8 cellular contexts compared by ENCODE assay signal in the genomic region with DNA sequence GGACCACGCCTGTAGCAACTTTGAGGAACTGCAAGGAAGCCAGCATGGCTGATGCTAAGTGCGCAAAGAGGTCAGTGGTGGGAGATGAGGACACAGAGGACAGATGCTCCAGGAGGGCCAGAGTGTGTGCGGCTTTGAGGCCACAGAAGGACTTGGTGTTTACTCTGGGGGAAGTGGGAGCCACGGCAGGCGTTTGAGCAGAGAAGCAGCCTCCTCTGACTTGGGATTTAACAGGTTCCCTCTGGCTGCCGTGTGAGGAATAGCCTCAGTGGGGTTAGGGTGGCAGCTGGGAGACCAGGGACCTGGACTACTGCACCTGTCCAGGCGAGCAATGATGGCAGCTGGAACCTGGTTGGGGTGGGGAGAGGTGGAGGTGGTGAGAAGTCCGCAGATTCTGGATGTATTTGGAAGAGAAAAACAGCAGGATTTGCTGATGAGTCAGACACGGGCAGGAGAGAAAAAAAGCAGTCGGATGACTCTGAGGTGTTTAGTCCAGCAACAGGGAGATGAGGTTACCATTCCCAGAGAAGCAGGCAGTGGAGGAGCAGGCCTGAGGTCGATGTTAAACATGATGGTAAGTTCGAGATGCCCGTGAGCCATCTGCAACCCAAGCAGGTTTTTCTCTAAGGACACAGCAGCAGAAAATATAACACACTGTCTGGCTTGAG.
DNase-seq lines count a peak whose midpoint lies in the region; ATAC-seq and TF ChIP-seq lines count a peak whose summit lies in the region.

No MANE protein-coding gene starts in this region.

- H3K9me3 ChIP-seq in cardiac muscle cell (ENCODE audit: low read depth) = no peaks in the 10 kb centered on the region

- TF ChIP-seq CTCF in HFFc6 (IDR thresholded peaks at IDR 0.05) = peak; percentile 50
- peak; percentile 41 for TF ChIP-seq CTCF in cardiac muscle cell (IDR thresholded peaks at IDR 0.05; ENCODE audit: low read depth, low read length)

- H3K27ac ChIP-seq in cardiac muscle cell (no peak overlapping the region), substantia nigra (ENCODE audit: low read depth, low read length, poor library complexity, severe bottlenecking) (peak overlapping the region; percentile 56)

- no peaks in the 10 kb centered on the region for H3K36me3 Mint-ChIP-seq in HFFc6 (ENCODE audit: low read depth)
- no peaks in the 10 kb centered on the region for H3K36me3 Mint-ChIP-seq in activated T-cell treated with anti-CD3 and anti-CD28 coated beads, Interleukin-2, amount 50 U/mL, for 4 hours (ENCODE audit: insufficient read depth)

- peak overlapping the region; percentile 13; the same call in 1 of the 2 replicates for H3K4me3 Mint-ChIP-seq in HFFc6
- H3K4me3 Mint-ChIP-seq in activated T-cell treated with anti-CD3 and anti-CD28 coated beads, Interleukin-2, amount 50 U/mL, for 4 hours = no peak overlapping the region

- no peak for ATAC-seq in GM18907 (IDR thresholded peaks at IDR 0.05; ENCODE audit: unreplicated experiment)
- ATAC-seq in GM19324 (IDR thresholded peaks at IDR 0.05; ENCODE audit: low FRiP score, unreplicated experiment) = no peak
- ATAC-seq in activated T-cell treated with anti-CD3 and anti-CD28 coated beads, Interleukin-2, amount 50 U/mL, for 4 hours = no peak
- no peak for ATAC-seq in HG03135 (IDR thresholded peaks at IDR 0.05; ENCODE audit: unreplicated experiment)

- peaks cover 10% of the 10 kb centered on the region for H3K27me3 Mint-ChIP-seq in HFFc6 (ENCODE audit: insufficient read depth)
- peaks cover 5% of the 10 kb centered on the region for H3K27me3 Mint-ChIP-seq in activated T-cell treated with anti-CD3 and anti-CD28 coated beads, Interleukin-2, amount 50 U/mL, for 4 hours (ENCODE audit: low read depth)

- no peak overlapping the region for H3K4me3 ChIP-seq in cardiac muscle cell

- no peaks in the 10 kb centered on the region for H3K36me3 ChIP-seq in cardiac muscle cell

- no peaks in the 10 kb centered on the region for H3K4me1 ChIP-seq in cardiac muscle cell (ENCODE audit: low read depth)

- peaks cover 32% of the 10 kb centered on the region for H3K4me1 Mint-ChIP-seq in HFFc6 (ENCODE audit: low read depth)
- no peaks in the 10 kb centered on the region for H3K4me1 Mint-ChIP-seq in activated T-cell treated with anti-CD3 and anti-CD28 coated beads, Interleukin-2, amount 50 U/mL, for 4 hours (ENCODE audit: low read depth)

- no peaks in the 10 kb centered on the region for H3K9me3 Mint-ChIP-seq in HFFc6
- no peaks in the 10 kb centered on the region for H3K9me3 Mint-ChIP-seq in activated T-cell treated with anti-CD3 and anti-CD28 coated beads, Interleukin-2, amount 50 U/mL, for 4 hours

- H3K27me3 ChIP-seq in cardiac muscle cell = no peaks in the 10 kb centered on the region

- DNase-seq in HFFc6 (peak; percentile 36), SHP77 (lab: John Stamatoyannopoulos, UW) (peak; percentile 80 to 83), cardiac muscle cell (ENCODE audit: low read depth in 1 of 2, low spot score in 1 of 2) (peak in 1 of 2 donors; percentile 68), substantia nigra (lab: John Stamatoyannopoulos, UW) (peak in 2 of 49 donors; percentile 14 to 38)
- DNase-seq in activated T-cell treated with anti-CD3 and anti-CD28 coated beads, Interleukin-2, amount 50 U/mL, for 4 hours = no peak

- H3K27ac Mint-ChIP-seq in HFFc6 = peak overlapping the region; percentile 65
